1 cellular context compared by ENCODE assay signal in genomic region chr2:127410871-127411396, GRCh38.
A peak's percentile ranks its signal among the peaks of the same experiment; 100 is the strongest.
TF ChIP-seq lines count a peak whose summit lies in the region.

No MANE protein-coding gene starts in this region.

TF ChIP-seq in K562, 482 proteins besides CTCF, POLR2A, EP300 and RAD21 (continued from another document):
- peak; percentile 33; the same call in 1 of the 2 replicates for TF ChIP-seq MGA (IDR thresholded peaks at IDR 0.05)
- no peak for TF ChIP-seq TEAD4 (IDR thresholded peaks at IDR 0.05; ENCODE audit: low read length)
- no peak for TF ChIP-seq TEAD4 (CRISPR knock-in tag; IDR thresholded peaks at IDR 0.05; ENCODE audit: borderline replicate concordance)
- TF ChIP-seq ATF3 (IDR thresholded peaks at IDR 0.05), result peak; percentile 25; the same call in 1 of the 2 replicates
- TF ChIP-seq ATF3 (CRISPR knock-in tag; conservative IDR thresholded peaks at IDR 0.05), result no peak
